In genomic region chr1:101238041-101238515, GRCh38 we compare ENCODE assay signal across 8 cellular contexts. TPM values are rescaled to one million over a fixed set of nuclear protein-coding genes. Genes with fewer than 3 reads are reported as not detected.
DNase-seq lines count a peak whose midpoint lies in the region; ATAC-seq and TF ChIP-seq lines count a peak whose summit lies in the region.

No MANE protein-coding gene starts in this region.

- H3K27me3 ChIP-seq in A673 (replicated peaks; ENCODE audit: insufficient read depth, low read depth, low read length, poor library complexity) (no peaks in the 10 kb centered on the region), smooth muscle cell (ENCODE audit: low read depth) (no peaks in the 10 kb centered on the region)

- H3K36me3 ChIP-seq in A673 (ENCODE audit: insufficient read depth, low read length, poor library complexity, severe bottlenecking): no peaks in the 10 kb centered on the region
- peaks cover 0 to 14% of the 10 kb centered on the region in 2 experiments; a peak in 2 of 3 replicates for H3K36me3 ChIP-seq in HEK293 (ENCODE audit: control insufficient read depth in 2 of 2, insufficient read depth in 1 of 2, low read length in 2 of 2)
- no peaks in the 10 kb centered on the region for H3K36me3 ChIP-seq in smooth muscle cell (ENCODE audit: low read depth)

- H2AFZ ChIP-seq in smooth muscle cell (ENCODE audit: low read depth): no peak overlapping the region

- intact Hi-C loops in A673 (cut with micrococcal nuclease; ENCODE audit: unreplicated experiment): loop anchor here (5.0 to 10.0 kb wide), 2 partner anchors 211 to 283 kb away; partner anchors contain the start of gene DPH5

- peaks cover 19% of the 10 kb centered on the region for H3F3A ChIP-seq in smooth muscle cell (ENCODE audit: low read depth)

- CTCF ChIA-PET in A673 (lab: Charles Lee): interaction anchor here (0.6 to 1.2 kb wide), 5 partner anchors 14 to 200 kb away, joined by 3 to 6 read pairs (median 4); no protein-coding TSS in a partner anchor
- CTCF ChIA-PET in HEK293 (lab: Yijun Ruan, JAX): interaction anchor here (0.5 to 6.8 kb wide), 32 partner anchors 10 to 336 kb away, joined by 3 to 58 read pairs (median 4); partner anchors contain the start of gene DPH5

- H3K9ac ChIP-seq in smooth muscle cell (ENCODE audit: low read depth): no peak overlapping the region

- H3K4me3 ChIP-seq in A673 (ENCODE audit: low read depth, low read length, poor library complexity, severe bottlenecking) (peak overlapping the region; percentile 54), HEK293 (ENCODE audit: low read depth, low read length) (no peak overlapping the region), fibroblast of pulmonary artery (replicated peaks; ENCODE audit: low read depth, low read length) (peak overlapping the region; percentile 98), smooth muscle cell (peak overlapping the region; percentile 69)

- H3K27ac ChIP-seq in A673 (ENCODE audit: low read depth, low read length, poor library complexity, severe bottlenecking) (no peak overlapping the region), HEK293 (ENCODE audit: extremely low read depth, low read depth, low read length) (peak overlapping the region; percentile 21; the same call in 1 of the 2 replicates), smooth muscle cell (ENCODE audit: low read depth) (peak overlapping the region; percentile 16)

- H3K4me2 ChIP-seq in smooth muscle cell: peak overlapping the region; percentile 98

- H3K9me3 ChIP-seq in A673 (ENCODE audit: low read depth, low read length, poor library complexity, severe bottlenecking) (no peaks in the 10 kb centered on the region), HEK293 (ENCODE audit: control insufficient read depth, insufficient read depth, low read depth, low read length) (no peaks in the 10 kb centered on the region), smooth muscle cell (replicated peaks; ENCODE audit: low read depth) (no peaks in the 10 kb centered on the region)

- POLR2A ChIA-PET in A673 (lab: Charles Lee; ENCODE audit: low non-redundant PET) (no interaction called here), HEK293 (lab: Yijun Ruan, JAX) (interaction anchor here (1.5 to 1.7 kb wide), 3 partner anchors 14 to 50 kb away, joined by 4 to 8 read pairs (median 6); no protein-coding TSS in a partner anchor)

- DNase-seq in A673 (ENCODE audit: low spot score) (no peak), fibroblast of pulmonary artery (ENCODE audit: low read depth) (no peak), smooth muscle cell (lab: John Stamatoyannopoulos, UW; ENCODE audit: unreplicated experiment) (no peak), NCI-H526 treated with DMSO at 0.1 percent for 48 hours (lab: John Stamatoyannopoulos, UW) (no peak), NCI-H187 (lab: John Stamatoyannopoulos, UW) (no peak)
- peak; percentile 81 for DNase-seq in activated CD8-positive, alpha-beta memory T cell treated with anti-CD3 and anti-CD28 coated beads, Interleukin-2, amount 50 U/mL, for 48 hours

- TF ChIP-seq CTCF in A673 (conservative IDR thresholded peaks at IDR 0.05; ENCODE audit: low read depth, low read length) (no peak), HEK293 (tag by site-specific recombination; IDR thresholded peaks at IDR 0.05) (no peak), fibroblast of pulmonary artery (IDR thresholded peaks at IDR 0.05; ENCODE audit: low read length, missing control alignments) (no peak), smooth muscle cell (IDR thresholded peaks at IDR 0.05; ENCODE audit: borderline replicate concordance, insufficient read depth, poor library complexity, severe bottlenecking) (no peak)

- H3K79me2 ChIP-seq in smooth muscle cell (ENCODE audit: low read depth): peaks cover 7% of the 10 kb centered on the region

- BruUV-seq in A673 (replicated peaks; lab: Mats Ljungman, UMichigan): no TSS peak

- ATAC-seq in HG03342 (IDR thresholded peaks at IDR 0.05; ENCODE audit: unreplicated experiment): no peak

- no peaks in the 10 kb centered on the region for H4K20me1 ChIP-seq in smooth muscle cell (ENCODE audit: low read depth)

- 14% methylated on average over 13 of the region's 13 CpGs for WGBS in smooth muscle cell (ENCODE audit: low lambda C conversion rate)

- H3K4me1 ChIP-seq in A673 (ENCODE audit: insufficient read depth, low read length, poor library complexity, severe bottlenecking) (peaks cover 12% of the 10 kb centered on the region), HEK293 (ENCODE audit: control insufficient read depth, insufficient read depth, low read length) (peaks cover 7% of the 10 kb centered on the region; the same call in 1 of the 2 replicates), smooth muscle cell (ENCODE audit: low read depth) (peaks cover 24% of the 10 kb centered on the region)

TF ChIP-seq in HEK293, 187 proteins besides CTCF, POLR2A, EP300 and RAD21:
- TF ChIP-seq ZNF776 (tag by site-specific recombination; IDR thresholded peaks at IDR 0.05; ENCODE audit: borderline replicate concordance) (no peak), ZNF335 (tag by site-specific recombination; conservative IDR thresholded peaks at IDR 0.05) (no peak), EGR2 (tag by site-specific recombination; IDR thresholded peaks at IDR 0.05; ENCODE audit: low read depth) (peak; percentile 93), ZFHX2 (tag by site-specific recombination; conservative IDR thresholded peaks at IDR 0.05) (peak; percentile 95)
TF ChIP-seq in HEK293: peak in this region for 2.

RNA-seq across cellular contexts. Expression of gene S1PR1, which starts 1.3 kb away (rescaled TPM):
- 0.85 and 1.1 TPM in 2 replicates for total RNA-seq in A673 (2021)
- 11.7 and 12.1 TPM in 2 replicates for total RNA-seq in smooth muscle cell
- polyA plus RNA-seq in smooth muscle cell: 7.2 and 12.0 TPM in 2 replicates
